ENCODE assay signal across 27 cellular contexts in genomic region chr1:239703067-239703466, GRCh38.
"Had no signal": no experiment of that assay in that cellular context is flagged by ENCODE, and none has a peak within 500 bp of the region (broad histone marks: within the 10 kb centered on the region; RNA-seq: fewer than 3 reads in every experiment).

No MANE protein-coding gene starts in this region.

- H3K27me3 Mint-ChIP-seq: activated CD8-positive, alpha-beta T cell treated with anti-CD3 and anti-CD28 coated beads for 36 hours; effector memory CD8-positive, alpha-beta T cell had no signal

- ATAC-seq: activated CD8-positive, alpha-beta T cell treated with anti-CD3 and anti-CD28 coated beads for 36 hours; activated T-cell treated with anti-CD3 and anti-CD28 coated beads, Interleukin-2, amount 50 U/mL, for 4 hours; body of pancreas; effector memory CD8-positive, alpha-beta T cell; foreskin keratinocyte; gastrocnemius medialis; heart right ventricle had no signal

- H3K9me3 Mint-ChIP-seq: activated naive CD4-positive, alpha-beta T cell treated with anti-CD3 and anti-CD28 coated beads for 36 hours; activated T-cell treated with anti-CD3 and anti-CD28 coated beads, Interleukin-2, amount 50 U/mL, for 4 hours had no signal

- H3K4me3 ChIP-seq: adrenal gland, body of pancreas, esophagus muscularis mucosa, gastrocnemius medialis, heart right ventricle, hepatocyte had no signal

- H3K27ac ChIP-seq: adrenal gland, body of pancreas, esophagus muscularis mucosa, foreskin keratinocyte, gastrocnemius medialis, heart right ventricle, hepatocyte had no signal

- H3K4me3 Mint-ChIP-seq: activated CD8-positive, alpha-beta T cell treated with anti-CD3 and anti-CD28 coated beads for 36 hours; activated naive CD4-positive, alpha-beta T cell treated with anti-CD3 and anti-CD28 coated beads for 36 hours; activated T-cell treated with anti-CD3 and anti-CD28 coated beads, Interleukin-2, amount 50 U/mL, for 4 hours; effector memory CD8-positive, alpha-beta T cell had no signal

- H3K36me3 ChIP-seq: adrenal gland, esophagus muscularis mucosa, gastrocnemius medialis, heart right ventricle had no signal

- H3K4me1 ChIP-seq: adrenal gland, foreskin keratinocyte, gastrocnemius medialis, heart right ventricle had no signal

- H3K27me3 ChIP-seq: adrenal gland, body of pancreas, esophagus muscularis mucosa, foreskin keratinocyte, gastrocnemius medialis, heart right ventricle, hepatocyte had no signal

- H3K9me3 ChIP-seq: adrenal gland, body of pancreas, esophagus muscularis mucosa, gastrocnemius medialis had no signal

- DNase-seq: activated CD4-positive, alpha-beta T cell treated with anti-CD3 and anti-CD28 coated beads for 48 hours; activated CD4-positive, alpha-beta T cell treated with anti-CD3 and anti-CD28 coated beads, Interleukin-2, amount 50 U/mL, for 1 hour; activated CD4-positive, alpha-beta T cell treated with anti-CD3 and anti-CD28 coated beads, Interleukin-2, amount 50 U/mL, for 48 hours; activated CD4-positive, CD25-positive, alpha-beta regulatory T cell; activated CD4-positive, CD25-positive, alpha-beta regulatory T cell treated with anti-CD3 and anti-CD28 coated beads, Interleukin-2, amount 50 U/mL, for 72 hours; activated CD8-positive, alpha-beta memory T cell treated with anti-CD3 and anti-CD28 coated beads for 24 hours; activated CD8-positive, alpha-beta T cell treated with anti-CD3 and anti-CD28 coated beads for 36 hours; activated effector memory CD4-positive, alpha-beta T cell treated with Interleukin-2 at 50 U/mL for 16 hours; activated gamma-delta T cell treated with Interleukin-2 at 50 U/mL for 16 hours; activated naive CD4-positive, alpha-beta T cell treated with anti-CD3 and anti-CD28 coated beads for 36 hours; activated T-cell treated with anti-CD3 and anti-CD28 coated beads, Interleukin-2, amount 50 U/mL, for 4 hours; adrenal gland; amygdala; aorta; body of pancreas; caudate nucleus; cortex of kidney; dermis blood vessel endothelial cell; effector CD4-positive, alpha-beta T cell; effector memory CD8-positive, alpha-beta T cell; erythroblast; foreskin keratinocyte; gastrocnemius medialis; heart right ventricle; T-helper 2 cell had no signal

- H3K27ac Mint-ChIP-seq: activated CD8-positive, alpha-beta T cell treated with anti-CD3 and anti-CD28 coated beads for 36 hours; activated naive CD4-positive, alpha-beta T cell treated with anti-CD3 and anti-CD28 coated beads for 36 hours; effector memory CD8-positive, alpha-beta T cell had no signal
